Comparison of ENCODE assay signal across 32 cellular contexts in genomic region chr17:63250830-63251229, GRCh38.
DNase-seq lines count a peak whose midpoint lies in the region; ATAC-seq, FAIRE-seq and TF ChIP-seq lines count a peak whose summit lies in the region.
"Had no signal": no experiment of that assay in that cellular context is flagged by ENCODE, and none has a peak within 500 bp of the region (broad histone marks: within the 10 kb centered on the region; RNA-seq: fewer than 3 reads in every experiment).

No MANE protein-coding gene starts in this region.

- H3K27ac Mint-ChIP-seq in astrocyte (ENCODE audit: unreplicated experiment) = no peak overlapping the region
- H3K27ac Mint-ChIP-seq in activated CD8-positive, alpha-beta memory T cell treated with anti-CD3 and anti-CD28 coated beads, Interleukin-2, amount 10 ng/mL, durations not matched to agents 7 days and 5 days = no peak overlapping the region
- no peak overlapping the region for H3K27ac Mint-ChIP-seq in progenitor cell of endocrine pancreas
- H3K27ac Mint-ChIP-seq: activated CD4-positive, alpha-beta memory T cell treated with anti-CD3 and anti-CD28 coated beads, Interleukin-2, amount 10 ng/mL, durations not matched to agents 7 days and 5 days; CD8-positive, alpha-beta T cell; dendritic cell treated with granulocyte-macrophage colony-stimulating factor and Interleukin-4, amounts not matched to agents 40 ng/mL and 50 ng/mL, for 4 days; nephron progenitor cell; stimulated activated naive CD8-positive, alpha-beta T cell treated with anti-CD3 and anti-CD28 coated beads, Interleukin-15, amount 100 ng/mL, for 72 hours; T-cell had no signal

- peak; percentile 21 for DNase-seq in GM04504 (ENCODE audit: low read depth)
- DNase-seq in astrocyte (ENCODE audit: low read depth) = peak; percentile 22
- peak; percentile 38 for DNase-seq in fibroblast of the conjunctiva (ENCODE audit: low read depth)
- no peak for DNase-seq in sciatic nerve (ENCODE audit: low spot score)
- DNase-seq in activated CD8-positive, alpha-beta memory T cell treated with anti-CD3 and anti-CD28 coated beads, Interleukin-2, amount 10 ng/mL, durations not matched to agents 7 days and 5 days = no peak
- DNase-seq in progenitor cell of endocrine pancreas (ENCODE audit: low spot score, unreplicated experiment) = no peak
- DNase-seq: activated CD4-positive, alpha-beta memory T cell treated with anti-CD3 and anti-CD28 coated beads, Interleukin-2, amount 10 ng/mL, durations not matched to agents 7 days and 5 days; activated CD4-positive, CD25-positive, alpha-beta regulatory T cell treated with anti-CD3 and anti-CD28 coated beads, Interleukin-2, amount 50 U/mL, for 72 hours; activated gamma-delta T cell treated with Interleukin-2 at 50 U/mL for 16 hours; activated T-cell treated with anti-CD3 and anti-CD28 coated beads for 4 hours; adrenal gland; CD8-positive, alpha-beta T cell; DMS 273 treated with DMSO at 0.1 percent for 48 hours; foreskin keratinocyte; GOT3; Kasumi-1; NCI-H1694 treated with DMSO at 0.1 percent for 48 hours; NCI-H526; nephron progenitor cell; Peyer's patch; sigmoid colon; stimulated activated naive CD8-positive, alpha-beta T cell treated with anti-CD3 and anti-CD28 coated beads, Interleukin-15, amount 100 ng/mL, for 72 hours; T-cell; tibial artery had no signal

- no peaks in the 10 kb centered on the region for H3K36me3 ChIP-seq in astrocyte (ENCODE audit: insufficient read depth, low read length)
- H3K36me3 ChIP-seq: adrenal gland, breast epithelium, Peyer's patch, sigmoid colon, SJSA1, tibial artery had no signal

- FAIRE-seq in astrocyte (lab: Jason Lieb, UNC) = no peak
- FAIRE-seq: HepG2, TTC549 had no signal

- peak; percentile 73 for ATAC-seq in sciatic nerve
- no peak for ATAC-seq in activated CD8-positive, alpha-beta memory T cell treated with anti-CD3 and anti-CD28 coated beads, Interleukin-2, amount 10 ng/mL, durations not matched to agents 7 days and 5 days
- no peak for ATAC-seq in HG02623 (IDR thresholded peaks at IDR 0.05; ENCODE audit: unreplicated experiment)
- ATAC-seq: CD8-positive, alpha-beta T cell; foreskin keratinocyte; HepG2; left lobe of liver; stimulated activated naive CD8-positive, alpha-beta T cell treated with anti-CD3 and anti-CD28 coated beads, Interleukin-15, amount 100 ng/mL, for 72 hours; T-cell had no signal

- peaks cover 15% of the 10 kb centered on the region for H4K20me1 ChIP-seq in astrocyte (ENCODE audit: insufficient read depth, low read length)

- no peak overlapping the region for H3K9ac ChIP-seq in astrocyte (ENCODE audit: low read length)
- H3K9ac ChIP-seq: parathyroid adenoma had no signal

- peaks cover 55% of the 10 kb centered on the region for H3K79me2 ChIP-seq in astrocyte (ENCODE audit: insufficient read depth, low read length)
- H3K79me2 ChIP-seq: parathyroid adenoma had no signal

- intact Hi-C loops in sciatic nerve (cut with DNase I) = no loop called here

- H3K4me3 Mint-ChIP-seq in astrocyte (ENCODE audit: unreplicated experiment) (no peak overlapping the region), progenitor cell of endocrine pancreas (ENCODE audit: low read depth) (no peak overlapping the region)
- H3K4me3 Mint-ChIP-seq in activated CD8-positive, alpha-beta memory T cell treated with anti-CD3 and anti-CD28 coated beads, Interleukin-2, amount 10 ng/mL, durations not matched to agents 7 days and 5 days = no peak overlapping the region
- H3K4me3 Mint-ChIP-seq: activated CD4-positive, alpha-beta memory T cell treated with anti-CD3 and anti-CD28 coated beads, Interleukin-2, amount 10 ng/mL, durations not matched to agents 7 days and 5 days; CD8-positive, alpha-beta T cell; dendritic cell treated with granulocyte-macrophage colony-stimulating factor and Interleukin-4, amounts not matched to agents 40 ng/mL and 50 ng/mL, for 4 days; nephron progenitor cell; stimulated activated naive CD8-positive, alpha-beta T cell treated with anti-CD3 and anti-CD28 coated beads, Interleukin-15, amount 100 ng/mL, for 72 hours; T-cell had no signal

- CTCF ChIA-PET in activated CD8-positive, alpha-beta memory T cell treated with anti-CD3 and anti-CD28 coated beads, Interleukin-2, amount 10 ng/mL, durations not matched to agents 7 days and 5 days (lab: Charles Lee) = no interaction called here

- no peak overlapping the region for H3K4me2 ChIP-seq in astrocyte (ENCODE audit: low read length)

- H3K27me3 Mint-ChIP-seq in astrocyte (ENCODE audit: low read depth, unreplicated experiment) (no peaks in the 10 kb centered on the region), progenitor cell of endocrine pancreas (no peaks in the 10 kb centered on the region)
- no peaks in the 10 kb centered on the region for H3K27me3 Mint-ChIP-seq in activated CD8-positive, alpha-beta memory T cell treated with anti-CD3 and anti-CD28 coated beads, Interleukin-2, amount 10 ng/mL, durations not matched to agents 7 days and 5 days
- H3K27me3 Mint-ChIP-seq: dendritic cell treated with granulocyte-macrophage colony-stimulating factor and Interleukin-4, amounts not matched to agents 40 ng/mL and 50 ng/mL, for 4 days; stimulated activated naive CD8-positive, alpha-beta T cell treated with anti-CD3 and anti-CD28 coated beads, Interleukin-15, amount 100 ng/mL, for 72 hours; T-cell had no signal

- peaks cover 4% of the 10 kb centered on the region for H3K4me1 ChIP-seq in astrocyte (ENCODE audit: insufficient read depth, low read length)
- H3K4me1 ChIP-seq: breast epithelium, foreskin keratinocyte, SJSA1, tibial artery had no signal

- H3K9me3 Mint-ChIP-seq in astrocyte (ENCODE audit: unreplicated experiment) (no peaks in the 10 kb centered on the region), progenitor cell of endocrine pancreas (ENCODE audit: low read depth) (peaks cover 8% of the 10 kb centered on the region)
- H3K9me3 Mint-ChIP-seq in activated CD8-positive, alpha-beta memory T cell treated with anti-CD3 and anti-CD28 coated beads, Interleukin-2, amount 10 ng/mL, durations not matched to agents 7 days and 5 days (ENCODE audit: low read depth) = peaks cover 4% of the 10 kb centered on the region

- H3K27me3 ChIP-seq in astrocyte (ENCODE audit: insufficient read depth, low read length) = no peaks in the 10 kb centered on the region
- H3K27me3 ChIP-seq: adrenal gland, breast epithelium, foreskin keratinocyte, Peyer's patch, sigmoid colon, SJSA1, tibial artery had no signal

- TF ChIP-seq CTCF in astrocyte (IDR thresholded peaks at IDR 0.05; ENCODE audit: insufficient read depth, low read depth, low read length) (no peak), progenitor cell of endocrine pancreas (IDR thresholded peaks at IDR 0.05; ENCODE audit: unreplicated experiment) (no peak)

- H3K27ac ChIP-seq in astrocyte (ENCODE audit: low read depth, low read length) = no peak overlapping the region
- H3K27ac ChIP-seq: adrenal gland, breast epithelium, foreskin keratinocyte, parathyroid adenoma, Peyer's patch, sigmoid colon, SJSA1, tibial artery had no signal

- H3K9me3 ChIP-seq in astrocyte (ENCODE audit: insufficient read depth, low read depth, low read length) = no peaks in the 10 kb centered on the region
- H3K9me3 ChIP-seq: adrenal gland, breast epithelium, Peyer's patch, sigmoid colon, SJSA1, tibial artery had no signal

- H2AFZ ChIP-seq in astrocyte (ENCODE audit: low read depth, low read length) = no peak overlapping the region
- H2AFZ ChIP-seq: parathyroid adenoma had no signal

- no peak overlapping the region for H3K4me3 ChIP-seq in astrocyte (ENCODE audit: insufficient read depth, low read depth, low read length)
- H3K4me3 ChIP-seq: adrenal gland, breast epithelium, Peyer's patch, sigmoid colon, SJSA1, tibial artery had no signal

- H3K4me1 Mint-ChIP-seq in astrocyte (ENCODE audit: low read depth, unreplicated experiment) (peaks cover 6% of the 10 kb centered on the region), progenitor cell of endocrine pancreas (ENCODE audit: low read depth) (peaks cover 9% of the 10 kb centered on the region)
- H3K4me1 Mint-ChIP-seq in activated CD8-positive, alpha-beta memory T cell treated with anti-CD3 and anti-CD28 coated beads, Interleukin-2, amount 10 ng/mL, durations not matched to agents 7 days and 5 days = no peaks in the 10 kb centered on the region
- H3K4me1 Mint-ChIP-seq: activated CD4-positive, alpha-beta memory T cell treated with anti-CD3 and anti-CD28 coated beads, Interleukin-2, amount 10 ng/mL, durations not matched to agents 7 days and 5 days; nephron progenitor cell; stimulated activated naive CD8-positive, alpha-beta T cell treated with anti-CD3 and anti-CD28 coated beads, Interleukin-15, amount 100 ng/mL, for 72 hours had no signal

- H3K36me3 Mint-ChIP-seq in astrocyte (ENCODE audit: low read depth, unreplicated experiment) (peaks cover 3% of the 10 kb centered on the region), progenitor cell of endocrine pancreas (ENCODE audit: insufficient read depth) (peaks cover 5% of the 10 kb centered on the region)
- peaks cover 4% of the 10 kb centered on the region for H3K36me3 Mint-ChIP-seq in activated CD8-positive, alpha-beta memory T cell treated with anti-CD3 and anti-CD28 coated beads, Interleukin-2, amount 10 ng/mL, durations not matched to agents 7 days and 5 days

Comparison
In these comparisons a context has a peak if more than half of its experiments do, and no peak if none do; other contexts are left out.
1. DNase-seq: peak in GM04504 (single experiment), astrocyte (single experiment) and fibroblast of the conjunctiva (single experiment); none in sciatic nerve (single experiment), activated CD8-positive, alpha-beta memory T cell treated with anti-CD3 and anti-CD28 coated beads, Interleukin-2, amount 10 ng/mL, durations not matched to agents 7 days and 5 days (single experiment) and progenitor cell of endocrine pancreas (single experiment).